20 cellular contexts compared by ENCODE assay signal in the genomic region with DNA sequence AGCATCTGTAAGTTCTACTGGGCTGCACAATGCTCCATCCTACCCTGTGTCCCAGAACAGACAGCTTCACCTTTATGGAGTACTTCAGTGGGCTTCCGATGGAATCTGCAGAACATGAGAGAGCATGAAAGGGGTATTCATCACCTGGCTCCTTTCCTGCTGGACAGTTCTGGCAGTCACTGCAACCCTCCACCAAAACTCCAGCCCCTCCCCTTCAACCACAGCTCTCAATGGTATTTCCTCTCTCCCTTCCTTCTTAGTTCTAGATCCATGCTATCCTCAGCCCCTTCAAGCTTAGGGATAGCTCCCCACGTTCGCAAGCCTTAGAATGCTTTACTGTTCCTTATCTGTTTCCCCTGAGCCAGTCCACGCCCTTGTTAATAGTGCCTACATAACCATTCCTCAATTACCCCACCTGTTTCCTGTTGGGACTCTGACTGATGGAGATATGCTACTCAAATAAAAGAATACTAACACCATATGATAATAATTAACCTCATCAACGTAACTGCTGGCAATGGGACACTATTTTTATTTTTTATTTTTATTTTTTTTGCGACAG. TPM values are rescaled to one million over a fixed set of nuclear protein-coding genes. Genes with fewer than 3 reads are reported as not detected.
DNase-seq lines count a peak whose midpoint lies in the region; FAIRE-seq and TF ChIP-seq lines count a peak whose summit lies in the region.
"Had no signal": no experiment of that assay in that cellular context is flagged by ENCODE, and none has a peak within 500 bp of the region (broad histone marks: within the 10 kb centered on the region; RNA-seq: fewer than 3 reads in every experiment).

No MANE protein-coding gene starts in this region.

- H3K4me1 ChIP-seq in BLaER1: peaks cover 93% of the 10 kb centered on the region
- peaks cover 18 to 79% of the 10 kb centered on the region in 2 donors for H3K4me1 ChIP-seq in ascending aorta
- H3K4me1 ChIP-seq in mesenchymal stem cell (ENCODE audit: control insufficient read depth, insufficient read depth, low read depth, low read length): peaks cover 53% of the 10 kb centered on the region

- H3K4ac ChIP-seq in mesenchymal stem cell (ENCODE audit: low read depth in 1 of 2, low read length in 2 of 2): peak overlapping the region in 1 of 2 experiments; percentile 4

- H3K27me3 ChIP-seq in BLaER1: no peaks in the 10 kb centered on the region
- no peaks in the 10 kb centered on the region for H3K27me3 ChIP-seq in ascending aorta
- H3K27me3 ChIP-seq in mesenchymal stem cell (ENCODE audit: control insufficient read depth in 1 of 2, insufficient read depth in 1 of 2, low read length in 2 of 2): no peaks in the 10 kb centered on the region

- 62% methylated on average over 6 of the region's 6 CpGs for WGBS in mesenchymal stem cell

- intact Hi-C loops in ascending aorta (cut with DNase I): loop anchor here (2.0 kb wide), 2 partner anchors 27 to 45 kb away; a partner anchor contains a TSS

- DNase-seq in NCI-H146 (lab: John Stamatoyannopoulos, UW): peak; percentile 55
- no peak for DNase-seq in ascending aorta (ENCODE audit: low spot score in 2 of 2)
- no peak for DNase-seq in mesenchymal stem cell
- no peak for DNase-seq in GM19239 (ENCODE audit: insufficient read length, low spot score)
- no peak for DNase-seq in AG08395 (ENCODE audit: low spot score)
- no peak for DNase-seq in A172 (ENCODE audit: low spot score)
- no peak for DNase-seq in RKO (ENCODE audit: low spot score)
- DNase-seq: activated CD8-positive, alpha-beta memory T cell treated with anti-CD3 and anti-CD28 coated beads, Interleukin-2, amount 50 U/mL, for 4 hours; activated naive CD4-positive, alpha-beta T cell; effector memory CD4-positive, alpha-beta T cell; KBM-7; left ventricle myocardium superior; naive thymus-derived CD4-positive, alpha-beta T cell; NCI-H1694 treated with DMSO at 0.1 percent for 48 hours; NCI-H524 treated with DMSO at 0.1 percent for 48 hours; psoas muscle; stimulated activated CD4-positive, alpha-beta T cell treated with anti-CD3 and anti-CD28 coated beads, Interleukin-15, amount 100 ng/mL, for 24 hours; T-helper 2 cell had no signal

- no peak overlapping the region for H3K14ac ChIP-seq in mesenchymal stem cell (ENCODE audit: low read length in 2 of 2)

- peak overlapping the region; percentile 28 for H2AK5ac ChIP-seq in mesenchymal stem cell (ENCODE audit: low read length, severe bottlenecking)

- peaks cover 86% of the 10 kb centered on the region for H4K20me1 ChIP-seq in BLaER1

- H3K9ac ChIP-seq in BLaER1 (no peak overlapping the region), mesenchymal stem cell (ENCODE audit: low read length) (no peak overlapping the region)

- H2AFZ ChIP-seq in mesenchymal stem cell (ENCODE audit: low read depth, low read length): no peak overlapping the region

- no peak for FAIRE-seq in GM19239 (lab: Jason Lieb, UNC)
- FAIRE-seq: GM18507 had no signal

- H3K27ac ChIP-seq in BLaER1: 0 out of 2 replicates have a peak overlapping the region, but pooled peaks have one; percentile 39
- H3K27ac ChIP-seq in ascending aorta: peak overlapping the region; percentile 31 to 41
- peak overlapping the region; percentile 96 for H3K27ac ChIP-seq in mesenchymal stem cell (ENCODE audit: low read length, poor library complexity, severe bottlenecking)
- H3K27ac ChIP-seq: psoas muscle had no signal

- H2BK120ac ChIP-seq in mesenchymal stem cell (ENCODE audit: low read depth, low read length): no peak overlapping the region

- no peaks in the 10 kb centered on the region for H3K79me1 ChIP-seq in mesenchymal stem cell (replicated peaks; ENCODE audit: low read length, poor library complexity, severe bottlenecking)

- H3K9me3 ChIP-seq in BLaER1 (no peaks in the 10 kb centered on the region), ascending aorta (no peaks in the 10 kb centered on the region), mesenchymal stem cell (ENCODE audit: control insufficient read depth, low read length) (no peaks in the 10 kb centered on the region)
- H3K9me3 ChIP-seq: psoas muscle had no signal

- H3K36me3 ChIP-seq in BLaER1 (peaks cover 49% of the 10 kb centered on the region), ascending aorta (no peaks in the 10 kb centered on the region), mesenchymal stem cell (ENCODE audit: control insufficient read depth in 1 of 2, insufficient read depth in 2 of 2, low read depth in 1 of 2, low read length in 2 of 2) (peaks cover 9 to 55% of the 10 kb centered on the region in 2 experiments)

- no peak overlapping the region for H3K23ac ChIP-seq in mesenchymal stem cell (ENCODE audit: low read length in 2 of 2)

- peak overlapping the region in 1 of 2 experiments; percentile 12 for H3K18ac ChIP-seq in mesenchymal stem cell (ENCODE audit: low read depth in 1 of 2, low read length in 2 of 2)

- no peak overlapping the region for H4K8ac ChIP-seq in mesenchymal stem cell (ENCODE audit: low read length)

- H4K91ac ChIP-seq in mesenchymal stem cell (ENCODE audit: low read length): no peak overlapping the region

- no peak overlapping the region for H3K4me3 ChIP-seq in BLaER1
- H3K4me3 ChIP-seq in ascending aorta: no peak overlapping the region
- no peak overlapping the region for H3K4me3 ChIP-seq in mesenchymal stem cell (ENCODE audit: insufficient read depth in 1 of 2, low read depth in 1 of 2, low read length in 2 of 2)
- H3K4me3 ChIP-seq: psoas muscle had no signal

- no peak overlapping the region for H2BK15ac ChIP-seq in mesenchymal stem cell (ENCODE audit: low read depth, poor library complexity, severe bottlenecking)

- peak overlapping the region in 1 of 2 experiments; percentile 15 for H2BK12ac ChIP-seq in mesenchymal stem cell (ENCODE audit: low read length in 2 of 2)

- H3K4me2 ChIP-seq in BLaER1: peak overlapping the region; percentile 65
- H3K4me2 ChIP-seq in mesenchymal stem cell (ENCODE audit: low read length, poor library complexity, severe bottlenecking): no peak overlapping the region

- no peak for TF ChIP-seq CTCF in ascending aorta (IDR thresholded peaks at IDR 0.05)

- H2BK5ac ChIP-seq in mesenchymal stem cell (ENCODE audit: low read depth, low read length, poor library complexity, severe bottlenecking): no peak overlapping the region

RNA-seq across cellular contexts. Expression of a gene that starts 26.8 kb away (rescaled TPM):
- total RNA-seq in ascending aorta: 32.6 TPM
- 133 TPM for polyA plus RNA-seq in mesenchymal stem cell (2013, experiment 1 of 2)
- polyA plus RNA-seq in mesenchymal stem cell (2013, experiment 2 of 2): 130 TPM
- 91.1 and 104 TPM in 2 replicates for total RNA-seq in A172 (2014; rRNA removed; shearing (Covaris generic))

Comparison
In these comparisons a context has a peak if more than half of its experiments do, and no peak if none do; other contexts are left out.
1. H3K27ac ChIP-seq: peak in every context shown above with its lines; median percentile 96 in mesenchymal stem cell; 39 in BLaER1; 36 in ascending aorta.